25 cellular contexts compared by ENCODE assay signal in genomic region chrX:18992829-18993228, GRCh38. TPM values are rescaled to one million over a fixed set of nuclear protein-coding genes. Genes with fewer than 3 reads are reported as not detected.
DNase-seq lines count a peak whose midpoint lies in the region; ATAC-seq, FAIRE-seq and TF ChIP-seq lines count a peak whose summit lies in the region.
"Had no signal": no experiment of that assay in that cellular context is flagged by ENCODE, and none has a peak within 500 bp of the region (broad histone marks: within the 10 kb centered on the region; RNA-seq: fewer than 3 reads in every experiment).

No MANE protein-coding gene starts in this region.

- no peak overlapping the region for H3K4ac ChIP-seq in trophoblast cell (ENCODE audit: low read depth, low read length)

- no peak overlapping the region for H2BK5ac ChIP-seq in trophoblast cell (ENCODE audit: low read depth, low read length, poor library complexity)

- no peak for TF ChIP-seq EP300 in A549 (IDR thresholded peaks at IDR 0.05)

- no peaks in the 10 kb centered on the region for H3K36me3 ChIP-seq in astrocyte (ENCODE audit: insufficient read depth, low read length)
- no peaks in the 10 kb centered on the region for H3K36me3 ChIP-seq in hepatocyte (replicated peaks; ENCODE audit: insufficient read depth, low read depth)
- H3K36me3 ChIP-seq in trophoblast cell (ENCODE audit: control insufficient read depth in 1 of 2, insufficient read depth in 2 of 2, low read length in 2 of 2), result no peaks in the 10 kb centered on the region
- H3K36me3 ChIP-seq: BE2C had no signal

- H3K18ac ChIP-seq in trophoblast cell (ENCODE audit: low read length), result no peak overlapping the region

- no peaks in the 10 kb centered on the region for H3K9me2 ChIP-seq in hepatocyte (replicated peaks; ENCODE audit: insufficient read depth)

- TF ChIP-seq POLR2A in A549 (IDR thresholded peaks at IDR 0.05; ENCODE audit: low read length), result no peak

- no peak overlapping the region for H4K8ac ChIP-seq in trophoblast cell (ENCODE audit: low read depth, low read length)

- peak overlapping the region; percentile 62 for H4K91ac ChIP-seq in trophoblast cell (ENCODE audit: low read depth, low read length)

- POLR2A ChIA-PET in A549 (lab: Yijun Ruan, JAX), result no interaction called here

- H3K27me3 ChIP-seq in astrocyte (ENCODE audit: insufficient read depth, low read length) (no peaks in the 10 kb centered on the region), hepatocyte (no peaks in the 10 kb centered on the region), trophoblast cell (ENCODE audit: insufficient read depth, low read length) (no peaks in the 10 kb centered on the region)
- H3K27me3 ChIP-seq: BE2C had no signal

- peaks cover 3% of the 10 kb centered on the region for H3K79me1 ChIP-seq in trophoblast cell (ENCODE audit: low read length)

- no peak overlapping the region for H3K14ac ChIP-seq in trophoblast cell (ENCODE audit: low read length)

- H3K4me3 Mint-ChIP-seq in astrocyte (ENCODE audit: unreplicated experiment), result no peak overlapping the region
- H3K4me3 Mint-ChIP-seq: CD14-positive monocyte; CD8-positive, alpha-beta memory T cell; IgD-negative memory B cell had no signal

- no peak overlapping the region for H3K9ac ChIP-seq in astrocyte (ENCODE audit: low read length)
- no peak overlapping the region for H3K9ac ChIP-seq in trophoblast cell (ENCODE audit: low read length)
- H3K9ac ChIP-seq: GM23248, KMS-11 had no signal

- no peak overlapping the region for H3K27ac Mint-ChIP-seq in astrocyte (ENCODE audit: unreplicated experiment)

- H3K36me3 Mint-ChIP-seq in astrocyte (ENCODE audit: low read depth, unreplicated experiment), result no peaks in the 10 kb centered on the region
- H3K36me3 Mint-ChIP-seq: CD8-positive, alpha-beta memory T cell; IgD-negative memory B cell had no signal

- H4K12ac ChIP-seq in trophoblast cell (ENCODE audit: low read depth, low read length), result no peak overlapping the region

- H3K9me3 ChIP-seq in A549, result no peaks in the 10 kb centered on the region
- no peaks in the 10 kb centered on the region for H3K9me3 ChIP-seq in astrocyte (ENCODE audit: insufficient read depth, low read depth, low read length)
- H3K9me3 ChIP-seq in hepatocyte (ENCODE audit: low read depth), result no peaks in the 10 kb centered on the region
- H3K9me3 ChIP-seq in trophoblast cell (ENCODE audit: insufficient read depth, low read depth, low read length), result no peaks in the 10 kb centered on the region
- H3K9me3 ChIP-seq: BE2C had no signal

- 39% methylated on average over 7 of the region's 7 CpGs for WGBS in A549 (ENCODE audit: missing lambda C conversion rate)
- 64% methylated on average over 7 of the region's 7 CpGs for WGBS in hepatocyte (ENCODE audit: low lambda C conversion rate, missing lambda C conversion rate)
- no CpG with 5 or more reads among the region's 7 CpGs for WGBS in trophoblast cell (ENCODE audit: extremely low coverage, insufficient coverage, insufficient read length)

- H2BK120ac ChIP-seq in trophoblast cell (ENCODE audit: insufficient read depth, low read length, poor library complexity), result no peak overlapping the region

- TF ChIP-seq CTCF in A549 (IDR thresholded peaks at IDR 0.05), result no peak
- no peak for TF ChIP-seq CTCF in astrocyte (IDR thresholded peaks at IDR 0.05; ENCODE audit: insufficient read depth, low read depth, low read length)
- no peak for TF ChIP-seq CTCF in hepatocyte (IDR thresholded peaks at IDR 0.05; ENCODE audit: poor library complexity)

- H2AFZ ChIP-seq in astrocyte (ENCODE audit: low read depth, low read length) (no peak overlapping the region), hepatocyte (no peak overlapping the region), trophoblast cell (ENCODE audit: insufficient read depth, low read length, poor library complexity) (no peak overlapping the region)
- H2AFZ ChIP-seq: GM23248 had no signal

- H3K4me1 Mint-ChIP-seq in astrocyte (ENCODE audit: low read depth, unreplicated experiment), result peaks cover 8% of the 10 kb centered on the region
- H3K4me1 Mint-ChIP-seq: CD14-positive monocyte; CD8-positive, alpha-beta memory T cell; IgD-negative memory B cell had no signal

- H3K4me1 ChIP-seq in A549 (peaks cover 54% of the 10 kb centered on the region), astrocyte (ENCODE audit: insufficient read depth, low read length) (peaks cover 6% of the 10 kb centered on the region), hepatocyte (ENCODE audit: insufficient read depth) (no peaks in the 10 kb centered on the region), trophoblast cell (ENCODE audit: control insufficient read depth in 1 of 2, insufficient read depth in 2 of 2, low read length in 2 of 2) (peaks cover 4% of the 10 kb centered on the region in 2 experiments)
- H3K4me1 ChIP-seq: BE2C had no signal

- no peak overlapping the region for H2AK5ac ChIP-seq in trophoblast cell (ENCODE audit: low read length)

- no peak overlapping the region for H3K4me3 ChIP-seq in A549
- H3K4me3 ChIP-seq in astrocyte (ENCODE audit: insufficient read depth, low read depth, low read length), result no peak overlapping the region
- no peak overlapping the region for H3K4me3 ChIP-seq in hepatocyte
- H3K4me3 ChIP-seq in trophoblast cell (ENCODE audit: low read depth, low read length), result no peak overlapping the region
- H3K4me3 ChIP-seq: GM23248 had no signal

- H3K9me3 Mint-ChIP-seq in astrocyte (ENCODE audit: unreplicated experiment), result no peaks in the 10 kb centered on the region
- H3K9me3 Mint-ChIP-seq: CD14-positive monocyte; CD8-positive, alpha-beta memory T cell; IgD-negative memory B cell had no signal

- no peak overlapping the region for H2BK12ac ChIP-seq in trophoblast cell (ENCODE audit: low read length)

- peak overlapping the region; percentile 82 for H3K4me2 ChIP-seq in A549
- no peak overlapping the region for H3K4me2 ChIP-seq in astrocyte (ENCODE audit: low read length)
- H3K4me2 ChIP-seq in hepatocyte, result no peak overlapping the region
- no peak overlapping the region for H3K4me2 ChIP-seq in trophoblast cell (ENCODE audit: low read length)
- H3K4me2 ChIP-seq: KMS-11 had no signal

- H3K79me2 ChIP-seq in astrocyte (ENCODE audit: insufficient read depth, low read length), result no peaks in the 10 kb centered on the region
- no peaks in the 10 kb centered on the region for H3K79me2 ChIP-seq in hepatocyte
- H3K79me2 ChIP-seq in trophoblast cell (ENCODE audit: control insufficient read depth, insufficient read depth, low read length, poor library complexity), result no peaks in the 10 kb centered on the region

- FAIRE-seq in A549 (lab: Jason Lieb, UNC) (peak; percentile 13), astrocyte (lab: Jason Lieb, UNC) (peak; percentile 87)

- CTCF ChIA-PET in A549 (lab: Yijun Ruan, JAX), result interaction anchor here (1.0 to 1.5 kb wide), 3 partner anchors 21 to 61 kb away, joined by 3 to 4 read pairs (median 3); no protein-coding TSS in a partner anchor

- H3K23ac ChIP-seq in trophoblast cell (ENCODE audit: low read length), result no peak overlapping the region

- H4K20me1 ChIP-seq in astrocyte (ENCODE audit: insufficient read depth, low read length) (no peaks in the 10 kb centered on the region), hepatocyte (ENCODE audit: insufficient read depth, poor library complexity, severe bottlenecking) (no peaks in the 10 kb centered on the region)

- H3K27me3 Mint-ChIP-seq in astrocyte (ENCODE audit: low read depth, unreplicated experiment), result no peaks in the 10 kb centered on the region
- H3K27me3 Mint-ChIP-seq: IgD-negative memory B cell had no signal

- H3K27ac ChIP-seq in A549, result peak overlapping the region; percentile 79 to 80
- no peak overlapping the region for H3K27ac ChIP-seq in astrocyte (ENCODE audit: low read depth, low read length)
- H3K27ac ChIP-seq in hepatocyte, result no peak overlapping the region
- H3K27ac ChIP-seq in trophoblast cell (ENCODE audit: low read depth, low read length), result no peak overlapping the region
- H3K27ac ChIP-seq: 22Rv1, GM23248, KMS-11 had no signal

- DNase-seq in A549 (ENCODE audit: low read depth in 1 of 2, low spot score in 1 of 2), result peak in 1 of 2 experiments; percentile 35
- DNase-seq in astrocyte (ENCODE audit: low read depth), result no peak
- peak; percentile 39 for DNase-seq in hepatocyte (ENCODE audit: low spot score)
- DNase-seq in trophoblast cell, result no peak
- DNase-seq in D341Med (ENCODE audit: low spot score), result no peak
- no peak for DNase-seq in hypothalamus (lab: John Stamatoyannopoulos, UW)
- DNase-seq in activated CD4-positive, alpha-beta T cell treated with anti-CD3 and anti-CD28 coated beads, Interleukin-2, amount 50 U/mL, for 4 hours, result no peak
- DNase-seq: ACHN; BE2C; Calu3; CD8-positive, alpha-beta memory T cell; DMS153; GM23248; H7; MM.1S; NCI-H2029 treated with DMSO at 0.1 percent for 48 hours; NCI-H446 treated with DMSO at 0.1 percent for 48 hours; NCI-H526; RPMI8226; SHP77 had no signal

- TF ChIP-seq RAD21 in A549 (conservative IDR thresholded peaks at IDR 0.05 in 1 of 2, IDR thresholded peaks at IDR 0.05 in 1 of 2), result no peak

- no peak for ATAC-seq in A549
- ATAC-seq in HG03342 (IDR thresholded peaks at IDR 0.05; ENCODE audit: unreplicated experiment), result no peak

TF ChIP-seq in A549, 52 proteins besides CTCF, POLR2A, EP300 and RAD21:
- TF ChIP-seq ZSCAN20 (CRISPR knock-in tag; IDR thresholded peaks at IDR 0.05) (no peak), RFX5 (IDR thresholded peaks at IDR 0.05) (no peak), CBX2 (IDR thresholded peaks at IDR 0.05; ENCODE audit: borderline replicate concordance, low read depth) (no peak), JUNB (IDR thresholded peaks at IDR 0.05) (0 out of 2 replicates have a peak, but pooled peaks have one; percentile 24), MYC (IDR thresholded peaks at IDR 0.05; ENCODE audit: borderline replicate concordance, low read length) (no peak), FOSL2 (IDR thresholded peaks at IDR 0.05) (no peak), FOSL2 (CRISPR knock-in tag; IDR thresholded peaks at IDR 0.05) (peak; percentile 20; the same call in 1 of the 2 replicates), EHF (CRISPR knock-in tag; IDR thresholded peaks at IDR 0.05) (no peak), HDAC2 (IDR thresholded peaks at IDR 0.05) (no peak)

RNA-seq across cellular contexts. Expression of gene PHKA2, which starts 8.9 kb away (rescaled TPM):
- polyA plus RNA-seq in A549 (2011; rRNA removed) (21.2 and 27.9 TPM in 2 replicates), A549 (2017; fragmentation: RNase III; extraction: RNeasy Plus Mini Kit Qiagen cat#74134 plus additional on column Dnase treatment) (14.0 to 16.3 TPM (median 16.1 TPM) in 3 replicates), hepatocyte (26.4 and 38.9 TPM in 2 replicates)
- polyA plus RNA-seq in A549 (2012; cell fraction: cytosol; rRNA removed), result 22.0 and 22.4 TPM in 2 replicates
- polyA plus RNA-seq in A549 (2012; cell fraction: nucleus; rRNA removed), result 99.3 and 118 TPM in 2 replicates
- polyA minus RNA-seq in A549 (2011; rRNA and poly(A)+ RNA removed), result 37.0 and 45.6 TPM in 2 replicates
- total RNA-seq in astrocyte (11.5 and 12.4 TPM in 2 replicates), hepatocyte (30.5 and 35.7 TPM in 2 replicates)
- 12.9 and 14.4 TPM in 2 replicates for polyA plus RNA-seq in trophoblast cell (2013)

Comparison
In these comparisons a context has a peak if more than half of its experiments do, and no peak if none do; other contexts are left out.
1. H3K27ac ChIP-seq: peak in A549 (2 of 2); none in astrocyte (single experiment), hepatocyte (single experiment) and trophoblast cell (single experiment).